ENCODE assay signal across 8 cellular contexts in genomic region chr5:138179277-138179857, GRCh38. TPM values are rescaled to one million over a fixed set of nuclear protein-coding genes. Genes with fewer than 3 reads are reported as not detected.
DNase-seq lines count a peak whose midpoint lies in the region; ATAC-seq, FAIRE-seq and TF ChIP-seq lines count a peak whose summit lies in the region.

No MANE protein-coding gene starts in this region.

- no peaks in the 10 kb centered on the region for H3K9me3 ChIP-seq in Karpas-422 (ENCODE audit: low read length)
- no peaks in the 10 kb centered on the region for H3K9me3 ChIP-seq in neutrophil

- H3K36me3 ChIP-seq in GM06990 (ENCODE audit: control insufficient read depth, insufficient read depth, low read length) (peaks cover 28% of the 10 kb centered on the region), Karpas-422 (ENCODE audit: insufficient read depth, low read length) (peaks cover 40% of the 10 kb centered on the region), neutrophil (peaks cover 21% of the 10 kb centered on the region)

- H3K27me3 ChIP-seq in GM06990 (replicated peaks; ENCODE audit: control insufficient read depth, insufficient read depth, low read length), result no peaks in the 10 kb centered on the region
- no peaks in the 10 kb centered on the region for H3K27me3 ChIP-seq in Karpas-422 (ENCODE audit: low read length)
- H3K27me3 ChIP-seq in neutrophil, result no peaks in the 10 kb centered on the region

- FAIRE-seq in frontal cortex (lab: Jason Lieb, UNC), result no peak

- H3K4me1 ChIP-seq in Karpas-422 (ENCODE audit: low read length) (peaks cover 16% of the 10 kb centered on the region), neutrophil (ENCODE audit: control insufficient read depth in 1 of 2, insufficient read depth in 1 of 2, low read depth in 1 of 2, low read length in 1 of 2) (peaks cover 27 to 34% of the 10 kb centered on the region in 2 experiments)

- no peak for ATAC-seq in GM21737 (IDR thresholded peaks at IDR 0.05; ENCODE audit: unreplicated experiment)
- ATAC-seq in GM18868 (IDR thresholded peaks at IDR 0.05; ENCODE audit: unreplicated experiment), result no peak

- peak overlapping the region; percentile 84 for H3K27ac ChIP-seq in Karpas-422 (ENCODE audit: low read length)
- no peak overlapping the region for H3K27ac ChIP-seq in coronary artery
- H3K27ac ChIP-seq in neutrophil, result peak overlapping the region; percentile 91

- H3K4me2 ChIP-seq in Karpas-422 (ENCODE audit: low read depth, low read length, poor library complexity, severe bottlenecking), result peak overlapping the region; percentile 91

- DNase-seq in GM06990 (ENCODE audit: extremely low read depth, insufficient read length), result peak; percentile 20
- peak; percentile 70 for DNase-seq in Karpas-422
- DNase-seq in coronary artery (ENCODE audit: low spot score), result no peak
- DNase-seq in frontal cortex (ENCODE audit: low spot score in 2 of 2), result no peak
- DNase-seq in NCI-H2227 (lab: John Stamatoyannopoulos, UW; ENCODE audit: unreplicated experiment), result no peak

- TF ChIP-seq CTCF in GM06990 (IDR thresholded peaks at IDR 0.05; ENCODE audit: insufficient read depth, low read length, poor library complexity, severe bottlenecking), result no peak
- no peak for TF ChIP-seq CTCF in coronary artery (IDR thresholded peaks at IDR 0.05)
- no peak for TF ChIP-seq CTCF in neutrophil (IDR thresholded peaks at IDR 0.05)

- no peaks in the 10 kb centered on the region for H4K20me1 ChIP-seq in Karpas-422 (ENCODE audit: insufficient read depth, low read depth, low read length)

- peaks cover 63% of the 10 kb centered on the region for H3K79me2 ChIP-seq in Karpas-422 (ENCODE audit: low read length)

- peak overlapping the region; percentile 88 for H3K4me3 ChIP-seq in GM06990 (replicated peaks; ENCODE audit: low read depth, low read length)
- H3K4me3 ChIP-seq in Karpas-422 (ENCODE audit: low read length), result peak overlapping the region; percentile 92
- peak overlapping the region; percentile 88 for H3K4me3 ChIP-seq in coronary artery
- peak overlapping the region; percentile 77 to 86 for H3K4me3 ChIP-seq in neutrophil (ENCODE audit: low read depth in 1 of 2, low read length in 1 of 2)

- peak overlapping the region; percentile 91 for H3K9ac ChIP-seq in Karpas-422 (ENCODE audit: low read length)

- peak overlapping the region; percentile 78 for H2AFZ ChIP-seq in Karpas-422 (ENCODE audit: low read length)

- no peaks in the 10 kb centered on the region for H3K9me2 ChIP-seq in Karpas-422 (replicated peaks; ENCODE audit: insufficient read depth, low read length)

RNA-seq across cellular contexts. Expression of gene KIF20A, which starts 0.5 kb away (rescaled TPM):
- total RNA-seq in Karpas-422 (2014; rRNA removed; shearing (Covaris generic); ENCODE audit: low replicate concordance), result 16.9 and 26.5 TPM in 2 replicates
- total RNA-seq in frontal cortex, result 4.1 TPM

RNA-seq across cellular contexts. Expression of gene BRD8, which starts 0.9 kb away (rescaled TPM):
- total RNA-seq in Karpas-422 (2014; rRNA removed; shearing (Covaris generic); ENCODE audit: low replicate concordance), result 44.9 and 51.9 TPM in 2 replicates
- total RNA-seq in frontal cortex, result 41.2 TPM

RNA-seq across cellular contexts. Expression of gene CDC23, which starts 33.8 kb away (rescaled TPM):
- total RNA-seq in Karpas-422 (2014; rRNA removed; shearing (Covaris generic); ENCODE audit: low replicate concordance), result 16.6 and 24.0 TPM in 2 replicates
- 32.2 TPM for total RNA-seq in frontal cortex

RNA-seq across cellular contexts. Expression of gene NME5, which starts 40.1 kb away (rescaled TPM):
- total RNA-seq in Karpas-422 (2014; rRNA removed; shearing (Covaris generic); ENCODE audit: low replicate concordance), result 1.3 and 2.0 TPM in 2 replicates
- 13.0 TPM for total RNA-seq in frontal cortex

Comparison
In these comparisons a context has a peak if more than half of its experiments do, and no peak if none do; other contexts are left out.
1. DNase-seq: peak in GM06990 (single experiment) and Karpas-422 (single experiment); none in coronary artery (single experiment), frontal cortex (0 of 2) and NCI-H2227 (single experiment).
2. H3K27ac ChIP-seq: peak in Karpas-422 (single experiment) and neutrophil (single experiment); none in coronary artery (0 of 2).
3. Peak in every context shown above with its lines, with median percentiles within 50 percentile points of each other: H3K4me3 ChIP-seq.